Comparison of ENCODE assay signal across 16 cellular contexts in the genomic region with DNA sequence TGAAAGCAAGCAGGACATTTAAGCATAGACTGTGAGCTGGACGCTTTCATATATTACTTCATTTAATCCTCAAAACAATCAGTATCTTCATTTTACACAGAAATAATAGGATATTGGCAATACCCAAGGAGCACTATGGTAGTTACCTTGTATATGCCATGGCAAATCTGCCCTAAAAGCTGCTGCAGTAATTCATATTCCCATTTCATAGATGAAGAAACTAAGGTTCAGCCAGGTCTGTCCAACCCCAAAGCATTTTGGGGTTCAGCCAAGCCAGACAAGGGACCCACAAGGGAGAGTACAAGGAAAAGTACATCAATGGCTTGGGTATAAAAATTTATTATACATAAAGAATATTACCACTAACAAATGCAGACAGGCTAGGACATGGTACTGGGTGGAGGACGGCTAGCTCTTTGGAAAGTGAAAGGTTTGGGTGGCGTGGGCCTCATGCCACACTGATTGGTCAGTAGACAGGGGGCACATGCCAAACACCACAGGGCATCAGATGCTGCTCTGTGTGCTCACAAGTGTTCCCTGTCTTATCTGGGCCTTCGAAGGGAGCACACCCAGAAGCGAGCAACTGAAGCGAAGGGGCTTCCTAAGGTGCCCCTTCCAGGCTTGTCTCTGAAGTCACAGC. TPM values are rescaled to one million over a fixed set of nuclear protein-coding genes. Genes with fewer than 3 reads are reported as not detected.
A peak's percentile ranks its signal among the peaks of the same experiment; 100 is the strongest.
DNase-seq lines count a peak whose midpoint lies in the region; ATAC-seq, FAIRE-seq and TF ChIP-seq lines count a peak whose summit lies in the region.
"Had no signal": no experiment of that assay in that cellular context is flagged by ENCODE, and none has a peak within 500 bp of the region (broad histone marks: within the 10 kb centered on the region; RNA-seq: fewer than 3 reads in every experiment).

No MANE protein-coding gene starts in this region.

- H3K9me3 Mint-ChIP-seq in activated naive CD4-positive, alpha-beta T cell treated with anti-CD3 and anti-CD28 coated beads for 36 hours = peaks cover 14% of the 10 kb centered on the region
- H3K9me3 Mint-ChIP-seq: GM23338 had no signal

- POLR2A ChIA-PET in K562 (lab: Yijun Ruan, JAX) = interaction anchor here (1.1 kb wide), 1 partner anchor 9 kb away, joined by 3 read pairs; no protein-coding TSS in a partner anchor

- TF ChIP-seq POLR2A in K562 (conservative IDR thresholded peaks at IDR 0.05) = no peak

- peaks cover 63% of the 10 kb centered on the region for H3K36me3 Mint-ChIP-seq in activated naive CD4-positive, alpha-beta T cell treated with anti-CD3 and anti-CD28 coated beads for 36 hours (ENCODE audit: low read depth)

- H3K79me2 ChIP-seq in OCI-LY3 (ENCODE audit: low read length) = no peaks in the 10 kb centered on the region
- no peaks in the 10 kb centered on the region for H3K79me2 ChIP-seq in K562 (ENCODE audit: control insufficient read depth, insufficient read depth, low read length)

- CTCF ChIA-PET in activated naive CD4-positive, alpha-beta T cell treated with anti-CD3 and anti-CD28 coated beads for 36 hours (lab: Charles Lee) = interaction anchor here (1.1 kb wide), 1 partner anchor 109 kb away, joined by 3 read pairs; no protein-coding TSS in a partner anchor
- CTCF ChIA-PET in K562 (lab: Yijun Ruan, JAX; ENCODE audit: low intra/inter-chr PET ratio) = no interaction called here

- H3K9ac ChIP-seq in OCI-LY3 (ENCODE audit: low read length) (peak overlapping the region; percentile 45; the same call in 1 of the 2 replicates), K562 (ENCODE audit: insufficient read depth in 1 of 2, low read depth in 2 of 2, low read length in 2 of 2) (no peak overlapping the region)

- no peak overlapping the region for H3K4me3 Mint-ChIP-seq in activated naive CD4-positive, alpha-beta T cell treated with anti-CD3 and anti-CD28 coated beads for 36 hours
- H3K4me3 Mint-ChIP-seq: GM23338 had no signal

- TF ChIP-seq CTCF in OCI-LY3 (IDR thresholded peaks at IDR 0.05; ENCODE audit: low read depth, low read length) (no peak), K562 (IDR thresholded peaks at IDR 0.05 in 2 of 3, conservative IDR thresholded peaks at IDR 0.05 in 1 of 3; ENCODE audit: insufficient read depth in 2 of 3, low read depth in 1 of 3, low read length in 3 of 3) (no peak), upper lobe of right lung (IDR thresholded peaks at IDR 0.05) (no peak)

- H2AFZ ChIP-seq in OCI-LY3 (ENCODE audit: low read depth, low read length) = no peak overlapping the region
- H2AFZ ChIP-seq in K562 (ENCODE audit: low read depth, low read length) = no peak overlapping the region
- H2AFZ ChIP-seq: GM23338 had no signal

- ATAC-seq in K562 (no peak), upper lobe of right lung (no peak)
- ATAC-seq: GM23338 had no signal

- no peaks in the 10 kb centered on the region for H4K20me1 ChIP-seq in OCI-LY3 (ENCODE audit: insufficient read depth, low read length)
- H4K20me1 ChIP-seq in K562 (replicated peaks; ENCODE audit: control insufficient read depth, insufficient read depth, low read length) = no peaks in the 10 kb centered on the region

- peaks cover 20% of the 10 kb centered on the region for H3K36me3 ChIP-seq in OCI-LY3 (replicated peaks; ENCODE audit: low read depth, low read length)
- peaks cover 72% of the 10 kb centered on the region for H3K36me3 ChIP-seq in K562 (ENCODE audit: control insufficient read depth, insufficient read depth, low read length)
- peaks cover 70% of the 10 kb centered on the region for H3K36me3 ChIP-seq in upper lobe of right lung

- H3K27me3 Mint-ChIP-seq in activated naive CD4-positive, alpha-beta T cell treated with anti-CD3 and anti-CD28 coated beads for 36 hours (ENCODE audit: low read depth) = no peaks in the 10 kb centered on the region

- WGBS in K562 (ENCODE audit: insufficient coverage, low coverage, missing lambda C conversion rate) = 94% methylated on average over 6 of the region's 6 CpGs

- peak overlapping the region; percentile 59 for H3K4me3 ChIP-seq in OCI-LY3 (ENCODE audit: low read length)
- H3K4me3 ChIP-seq in K562 = no peak overlapping the region
- H3K4me3 ChIP-seq in upper lobe of right lung = no peak overlapping the region
- H3K4me3 ChIP-seq: cardiac muscle cell, GM23338, pancreas, SJSA1, skin epidermis had no signal

- peak overlapping the region; percentile 92 for H3K27ac ChIP-seq in OCI-LY3 (ENCODE audit: low read length)
- no peak overlapping the region for H3K27ac ChIP-seq in K562 (ENCODE audit: extremely low read depth, low read depth, low read length)
- H3K27ac ChIP-seq in upper lobe of right lung = peak overlapping the region; percentile 11
- H3K27ac ChIP-seq: cardiac muscle cell, pancreas, SJSA1 had no signal

- in situ Hi-C loops in K562 (cut with MboI) = no loop called here

- FAIRE-seq in K562 (lab: Jason Lieb, UNC) (no peak), frontal cortex (lab: Jason Lieb, UNC) (no peak)
- FAIRE-seq: D721Med, pancreas had no signal

- H3K9me1 ChIP-seq in K562 (ENCODE audit: control insufficient read depth, insufficient read depth, low read length) = no peaks in the 10 kb centered on the region

- H3K27me3 ChIP-seq in OCI-LY3 (ENCODE audit: low read depth, low read length) (no peaks in the 10 kb centered on the region), K562 (ENCODE audit: control insufficient read depth in 2 of 2, insufficient read depth in 2 of 2, low read length in 2 of 2) (no peaks in the 10 kb centered on the region), upper lobe of right lung (no peaks in the 10 kb centered on the region)
- H3K27me3 ChIP-seq: cardiac muscle cell, pancreas, SJSA1 had no signal

- H3K4me1 ChIP-seq in OCI-LY3 (ENCODE audit: low read length) (peaks cover 25% of the 10 kb centered on the region), K562 (replicated peaks in 1 of 2; ENCODE audit: control insufficient read depth in 2 of 2, insufficient read depth in 2 of 2, low read length in 2 of 2) (peaks cover 10 to 15% of the 10 kb centered on the region in 2 experiments; a peak in 4 of 5 replicates), upper lobe of right lung (peaks cover 5% of the 10 kb centered on the region)
- H3K4me1 ChIP-seq: SJSA1 had no signal

- no peak for DNase-seq in activated naive CD4-positive, alpha-beta T cell treated with anti-CD3 and anti-CD28 coated beads for 36 hours
- DNase-seq in activated naive CD4-positive, alpha-beta T cell (lab: John Stamatoyannopoulos, UW) = no peak
- DNase-seq in K562 (ENCODE audit: extremely low read depth in 1 of 4, low spot score in 3 of 4) (no peak), upper lobe of right lung (no peak), frontal cortex (ENCODE audit: low spot score in 2 of 2) (no peak), NK-92 (lab: John Stamatoyannopoulos, UW; ENCODE audit: unreplicated experiment) (no peak), NCI-H526 treated with DMSO at 0.1 percent for 48 hours (lab: John Stamatoyannopoulos, UW) (no peak)
- DNase-seq: NCI-H1694 treated with DMSO at 0.1 percent for 48 hours, NCI-H446, pancreas had no signal

- TF ChIP-seq EP300 in K562 (IDR thresholded peaks at IDR 0.05; ENCODE audit: low read length) = no peak

- H3K4me2 ChIP-seq in OCI-LY3 (ENCODE audit: low read length) = peak overlapping the region; percentile 85
- H3K4me2 ChIP-seq in K562 (ENCODE audit: insufficient read depth, low read length) = no peak overlapping the region
- H3K4me2 ChIP-seq: GM23338 had no signal

- TF ChIP-seq RAD21 in K562 (CRISPR knock-in tag; conservative IDR thresholded peaks at IDR 0.05 in 1 of 2, IDR thresholded peaks at IDR 0.05 in 1 of 2) = no peak

- no TSS peak for BruUV-seq in K562 (replicated peaks; lab: Mats Ljungman, UMichigan)

- H3K9me3 ChIP-seq in OCI-LY3 (ENCODE audit: insufficient read depth, low read length) (no peaks in the 10 kb centered on the region), K562 (replicated peaks; ENCODE audit: control insufficient read depth, insufficient read depth, low read depth, low read length) (no peaks in the 10 kb centered on the region), upper lobe of right lung (no peaks in the 10 kb centered on the region)
- H3K9me3 ChIP-seq: pancreas, SJSA1 had no signal

- peak overlapping the region; percentile 90 for H3K27ac Mint-ChIP-seq in activated naive CD4-positive, alpha-beta T cell treated with anti-CD3 and anti-CD28 coated beads for 36 hours
- H3K27ac Mint-ChIP-seq: GM23338 had no signal

- peaks cover 42% of the 10 kb centered on the region for H3K4me1 Mint-ChIP-seq in activated naive CD4-positive, alpha-beta T cell treated with anti-CD3 and anti-CD28 coated beads for 36 hours (ENCODE audit: low read depth)

- intact Hi-C loops in activated naive CD4-positive, alpha-beta T cell treated with anti-CD3 and anti-CD28 coated beads for 36 hours (cut with micrococcal nuclease) = loop anchor here (1.0 to 5.0 kb wide), 6 partner anchors 31 to 428 kb away; a partner anchor contains a TSS
- intact Hi-C loops in K562 (cut with micrococcal nuclease) = no loop called here
- intact Hi-C loops in upper lobe of right lung (cut with DNase I) = no loop called here

RNA-seq across cellular contexts. Expression of a gene that starts 23.9 kb away (rescaled TPM):
- under 1 TPM; 0.05 to 0.07 TPM for total RNA-seq in activated naive CD4-positive, alpha-beta T cell treated with anti-CD3 and anti-CD28 coated beads for 36 hours
- 0.56 and 1.2 TPM in 2 replicates for total RNA-seq in K562 (2011; cell fraction: chromatin; rRNA removed; ENCODE audit: low replicate concordance)
- total RNA-seq in K562 (2011; cell fraction: nucleolus; rRNA removed) = 0.50 and 0.53 TPM in 2 replicates
- total RNA-seq in K562 (2011; cell fraction: nucleoplasm; rRNA removed) = 0.46 and 0.66 TPM in 2 replicates
- total RNA-seq in K562 (2014; rRNA removed) (0.20 TPM in 1 of 2 replicates, not detected in the other), K562 (2014; rRNA removed; fragmentation: Illumina TruSeq; extraction: Trizol) (0.22 and 0.25 TPM in 2 replicates), K562 (2015; rRNA removed; fragmentation: Illumina TruSeq; extraction: Trizol) (0.30 and 0.36 TPM in 2 replicates), K562 (2021) (0.36 and 0.55 TPM in 2 replicates), upper lobe of right lung (31.6 TPM), frontal cortex (1.2 TPM)
- polyA plus RNA-seq in K562 (2011; rRNA removed) (0.43 and 0.45 TPM in 2 replicates), K562 (2014; fragmentation: Illumina TruSeq; extraction: Trizol) (0.26 and 0.33 TPM in 2 replicates), K562 (2014; fragmentation: Nextera tagmentation; extraction: Ambion mirVana) (under 1 TPM; 0.15 to 0.48 TPM), K562 (2014; rRNA removed) (0.32 and 0.52 TPM in 2 replicates)
- polyA plus RNA-seq in K562 (2011; cell fraction: cytosol; rRNA removed) = 0.83 and 1.4 TPM in 2 replicates
- polyA plus RNA-seq in K562 (2011; cell fraction: nucleus; rRNA removed) = 0.18 and 0.40 TPM in 2 replicates
- 0.31 and 0.51 TPM in 2 replicates for polyA plus RNA-seq in K562 (2012)
- 0.48 and 0.67 TPM in 2 replicates for polyA minus RNA-seq in K562 (2011; rRNA and poly(A)+ RNA removed)
- polyA minus RNA-seq in K562 (2011; cell fraction: cytosol; rRNA and poly(A)+ RNA removed) = not detected in 2 replicates
- 0.13 and 0.22 TPM in 2 replicates for polyA minus RNA-seq in K562 (2011; cell fraction: nucleus; rRNA and poly(A)+ RNA removed)
- polyA plus RNA-seq: cardiac muscle cell had no signal

RNA-seq across cellular contexts. Expression of a gene that starts 32.5 kb away (rescaled TPM):
- 100 to 1,000 TPM; 113 to 115 TPM for total RNA-seq in activated naive CD4-positive, alpha-beta T cell treated with anti-CD3 and anti-CD28 coated beads for 36 hours
- 32.8 and 70.6 TPM in 2 replicates for total RNA-seq in K562 (2011; cell fraction: chromatin; rRNA removed; ENCODE audit: low replicate concordance)
- 23.7 and 23.8 TPM in 2 replicates for total RNA-seq in K562 (2011; cell fraction: nucleolus; rRNA removed)
- total RNA-seq in K562 (2011; cell fraction: nucleoplasm; rRNA removed) = 45.8 and 58.7 TPM in 2 replicates
- total RNA-seq in K562 (2014; rRNA removed) (132 and 186 TPM in 2 replicates), K562 (2014; rRNA removed; fragmentation: Illumina TruSeq; extraction: Trizol) (209 and 236 TPM in 2 replicates), K562 (2015; rRNA removed; fragmentation: Illumina TruSeq; extraction: Trizol) (220 and 230 TPM in 2 replicates), K562 (2021) (143 and 153 TPM in 2 replicates), upper lobe of right lung (65.4 TPM), frontal cortex (56.3 TPM)
- polyA plus RNA-seq in K562 (2011; rRNA removed) (150 and 176 TPM in 2 replicates), K562 (2014; fragmentation: Illumina TruSeq; extraction: Trizol) (279 and 343 TPM in 2 replicates), K562 (2014; fragmentation: Nextera tagmentation; extraction: Ambion mirVana) (100 to 1,000 TPM; 264 to 508 TPM), K562 (2014; rRNA removed) (180 and 202 TPM in 2 replicates)
- 82.1 and 115 TPM in 2 replicates for polyA plus RNA-seq in K562 (2011; cell fraction: cytosol; rRNA removed)
- 52.7 and 76.2 TPM in 2 replicates for polyA plus RNA-seq in K562 (2011; cell fraction: nucleus; rRNA removed)
- polyA plus RNA-seq in K562 (2012) = 151 and 153 TPM in 2 replicates
- 63.9 and 71.8 TPM in 2 replicates for polyA minus RNA-seq in K562 (2011; rRNA and poly(A)+ RNA removed)
- polyA minus RNA-seq in K562 (2011; cell fraction: cytosol; rRNA and poly(A)+ RNA removed) = 25.2 and 30.5 TPM in 2 replicates
- polyA minus RNA-seq in K562 (2011; cell fraction: nucleus; rRNA and poly(A)+ RNA removed) = 11.4 and 23.2 TPM in 2 replicates

RNA-seq across cellular contexts. Expression of a gene that starts 35.6 kb away (rescaled TPM):
- total RNA-seq in activated naive CD4-positive, alpha-beta T cell treated with anti-CD3 and anti-CD28 coated beads for 36 hours = 100 to 1,000 TPM; 182 to 185 TPM
- 48.2 and 59.7 TPM in 2 replicates for total RNA-seq in K562 (2011; cell fraction: chromatin; rRNA removed; ENCODE audit: low replicate concordance)
- total RNA-seq in K562 (2011; cell fraction: nucleolus; rRNA removed) = 75.0 and 82.2 TPM in 2 replicates
- total RNA-seq in K562 (2011; cell fraction: nucleoplasm; rRNA removed) = 110 and 124 TPM in 2 replicates
- total RNA-seq in K562 (2014; rRNA removed) (1,281 and 1,288 TPM in 2 replicates), K562 (2014; rRNA removed; fragmentation: Illumina TruSeq; extraction: Trizol) (303 and 353 TPM in 2 replicates), K562 (2015; rRNA removed; fragmentation: Illumina TruSeq; extraction: Trizol) (425 and 445 TPM in 2 replicates), K562 (2021) (380 and 403 TPM in 2 replicates), upper lobe of right lung (87.2 TPM), frontal cortex (67.7 TPM)
- polyA plus RNA-seq in K562 (2011; rRNA removed) (343 and 388 TPM in 2 replicates), K562 (2014; fragmentation: Illumina TruSeq; extraction: Trizol) (338 and 607 TPM in 2 replicates), K562 (2014; fragmentation: Nextera tagmentation; extraction: Ambion mirVana) (100 to 1,000 TPM; 292 to 545 TPM), K562 (2014; rRNA removed) (1,422 and 1,500 TPM in 2 replicates)
- polyA plus RNA-seq in K562 (2011; cell fraction: cytosol; rRNA removed) = 299 and 407 TPM in 2 replicates
- polyA plus RNA-seq in K562 (2011; cell fraction: nucleus; rRNA removed) = 273 and 321 TPM in 2 replicates
- polyA plus RNA-seq in K562 (2012) = 405 and 915 TPM in 2 replicates
- 92.2 and 94.1 TPM in 2 replicates for polyA minus RNA-seq in K562 (2011; rRNA and poly(A)+ RNA removed)
- polyA minus RNA-seq in K562 (2011; cell fraction: cytosol; rRNA and poly(A)+ RNA removed) = 78.4 and 106 TPM in 2 replicates
- polyA minus RNA-seq in K562 (2011; cell fraction: nucleus; rRNA and poly(A)+ RNA removed) = 40.0 and 57.4 TPM in 2 replicates

RNA-seq across cellular contexts. Expression of a gene that starts 59.0 kb away (rescaled TPM):
- 10 to 100 TPM; 46.2 to 46.9 TPM for total RNA-seq in activated naive CD4-positive, alpha-beta T cell treated with anti-CD3 and anti-CD28 coated beads for 36 hours
- 14.6 and 34.6 TPM in 2 replicates for total RNA-seq in K562 (2011; cell fraction: chromatin; rRNA removed; ENCODE audit: low replicate concordance)
- total RNA-seq in K562 (2011; cell fraction: nucleolus; rRNA removed) = 26.1 and 26.2 TPM in 2 replicates
- total RNA-seq in K562 (2011; cell fraction: nucleoplasm; rRNA removed) = 23.4 and 26.2 TPM in 2 replicates
- total RNA-seq in K562 (2014; rRNA removed) = 54.4 and 55.3 TPM in 2 replicates
- 16.8 and 16.9 TPM in 2 replicates for total RNA-seq in K562 (2014; rRNA removed; fragmentation: Illumina TruSeq; extraction: Trizol)
- 9.4 and 10.0 TPM in 2 replicates for total RNA-seq in K562 (2015; rRNA removed; fragmentation: Illumina TruSeq; extraction: Trizol)
- 61.1 and 71.3 TPM in 2 replicates for total RNA-seq in K562 (2021)
- 15.4 and 34.4 TPM in 2 replicates for polyA plus RNA-seq in K562 (2011; rRNA removed)
- polyA plus RNA-seq in K562 (2011; cell fraction: cytosol; rRNA removed) = 28.3 and 29.9 TPM in 2 replicates
- 26.7 and 31.1 TPM in 2 replicates for polyA plus RNA-seq in K562 (2011; cell fraction: nucleus; rRNA removed)
- 24.3 and 118 TPM in 2 replicates for polyA plus RNA-seq in K562 (2012)
- 47.6 and 61.0 TPM in 2 replicates for polyA plus RNA-seq in K562 (2014; fragmentation: Illumina TruSeq; extraction: Trizol)
- 1 to 10 TPM; 3.7 to 5.4 TPM for polyA plus RNA-seq in K562 (2014; fragmentation: Nextera tagmentation; extraction: Ambion mirVana)
- 40.8 and 47.3 TPM in 2 replicates for polyA plus RNA-seq in K562 (2014; rRNA removed)
- polyA minus RNA-seq in K562 (2011; rRNA and poly(A)+ RNA removed) = 13.4 and 14.9 TPM in 2 replicates
- polyA minus RNA-seq in K562 (2011; cell fraction: cytosol; rRNA and poly(A)+ RNA removed) = 15.4 and 28.6 TPM in 2 replicates
- polyA minus RNA-seq in K562 (2011; cell fraction: nucleus; rRNA and poly(A)+ RNA removed) = 6.6 and 11.0 TPM in 2 replicates
- total RNA-seq in upper lobe of right lung = 15.6 TPM
- 4.5 TPM for total RNA-seq in frontal cortex

Comparison
In these comparisons a context has a peak if more than half of its experiments do, and no peak if none do; other contexts are left out.
1. RNA of a gene that starts 23.9 kb away (total RNA-seq): 31.6 TPM in upper lobe of right lung (single experiment); 1.2 TPM in frontal cortex (single experiment), 0.20 to 1.2 TPM in K562 and 0.05 to 0.07 TPM in activated naive CD4-positive, alpha-beta T cell treated with anti-CD3 and anti-CD28 coated beads for 36 hours; every median in the first group is over 10 times any median in the second.